8 cellular contexts compared by ENCODE assay signal in genomic region chr19:48169974-48170803, GRCh38. TPM values are rescaled to one million over a fixed set of nuclear protein-coding genes. Genes with fewer than 3 reads are reported as not detected.
A peak's percentile ranks its signal among the peaks of the same experiment; 100 is the strongest.
DNase-seq lines count a peak whose midpoint lies in the region; ATAC-seq and TF ChIP-seq lines count a peak whose summit lies in the region.

TSS of gene LIG1 (minus strand) at chr19:48170344. CDS start at chr19:48165566, 4,778 bp downstream.
TSS of gene ZSWIM9 (plus strand) at chr19:48170680. CDS start at chr19:48171803, 1,123 bp downstream.

- H3K36me3 ChIP-seq in PC-3 (ENCODE audit: low read depth, low read length): no peaks in the 10 kb centered on the region
- H3K36me3 ChIP-seq in mucosa of stomach (ENCODE audit: control insufficient read depth, insufficient read depth, low read length): no peaks in the 10 kb centered on the region

- POLR2A ChIA-PET in PC-3 (lab: Charles Lee; ENCODE audit: unreplicated experiment): no interaction called here

- intact Hi-C loops in PC-3 (cut with micrococcal nuclease): no loop called here

- no peaks in the 10 kb centered on the region for H3K9me2 ChIP-seq in PC-3 (replicated peaks; ENCODE audit: low read length)

- H3K4me2 ChIP-seq in PC-3 (ENCODE audit: low read length): peak within 1 kb of the TSS; percentile 93

- H3K4me1 ChIP-seq in PC-3 (ENCODE audit: insufficient read depth, low read length) (peaks cover 10% of the 10 kb centered on the region; the same call in 1 of the 2 replicates), mucosa of stomach (ENCODE audit: control insufficient read depth, insufficient read depth, low read length) (peaks cover 6% of the 10 kb centered on the region)

- H3K27ac ChIP-seq in PC-3 (ENCODE audit: low read length): peak within 1 kb of the TSS; percentile 72

- peak within 1 kb of the TSS; percentile 95 for H3K9ac ChIP-seq in PC-3 (ENCODE audit: low read length)
- H3K9ac ChIP-seq in mucosa of stomach (ENCODE audit: low read length): peak within 1 kb of the TSS; percentile 71

- H3K9me3 ChIP-seq in PC-3 (ENCODE audit: low read length) (no peaks in the 10 kb centered on the region), mucosa of stomach (ENCODE audit: control insufficient read depth, low read length) (no peaks in the 10 kb centered on the region)

- peaks cover 35% of the 10 kb centered on the region for H3K79me2 ChIP-seq in PC-3 (ENCODE audit: low read length)

- peak; percentile 79 for ATAC-seq in GM21576 (IDR thresholded peaks at IDR 0.05; ENCODE audit: unreplicated experiment)
- ATAC-seq in PC-3: peak; percentile 94

- DNase-seq in DMS153 treated with DMSO at 0.1 percent for 48 hours (lab: John Stamatoyannopoulos, UW; ENCODE audit: unreplicated experiment) (peak; percentile 87), PC-3 (peak; percentile 88), epithelial cell of proximal tubule (ENCODE audit: low read depth) (peak; percentile 27)
- DNase-seq in Jurkat, Clone E6-1 (ENCODE audit: low read depth, low spot score): peak; percentile 90
- DNase-seq in activated T-cell treated with anti-CD3 and anti-CD28 coated beads, Interleukin-2, amount 50 U/mL, for 1 hour: peak; percentile 94
- peak; percentile 92 for DNase-seq in stimulated activated CD8-positive, alpha-beta memory T cell treated with anti-CD3 and anti-CD28 coated beads, Interleukin-4, amount 100 ng/mL, for 48 hours

- no TSS peak for BruUV-seq in PC-3 (replicated peaks; lab: Mats Ljungman, UMichigan)

- TF ChIP-seq CTCF in PC-3 (conservative IDR thresholded peaks at IDR 0.05; ENCODE audit: low read depth, low read length): no peak
- peak; percentile 18 for TF ChIP-seq CTCF in epithelial cell of proximal tubule (conservative IDR thresholded peaks at IDR 0.05; ENCODE audit: low read depth, low read length)

- H4K20me1 ChIP-seq in PC-3 (ENCODE audit: low read length): peaks cover 12% of the 10 kb centered on the region; the same call in 1 of the 2 replicates

- no peaks in the 10 kb centered on the region for H3F3A ChIP-seq in PC-3 (ENCODE audit: low read length, unreplicated experiment)

- CTCF ChIA-PET in PC-3 (lab: Charles Lee): interaction anchor here (0.6 kb wide), 1 partner anchor 67 kb away, joined by 9 read pairs; no protein-coding TSS in a partner anchor

- H3K27me3 ChIP-seq in PC-3 (ENCODE audit: low read length) (no peaks in the 10 kb centered on the region), mucosa of stomach (ENCODE audit: control insufficient read depth, insufficient read depth, low read length) (no peaks in the 10 kb centered on the region)

- H2AFZ ChIP-seq in PC-3 (ENCODE audit: low read length): peak within 1 kb of the TSS; percentile 98

- peak within 1 kb of the TSS; percentile 92 for H3K4me3 ChIP-seq in Jurkat, Clone E6-1 (ENCODE audit: low read length)
- H3K4me3 ChIP-seq in PC-3 (ENCODE audit: low read length): peak within 1 kb of the TSS; percentile 99
- peak within 1 kb of the TSS; percentile 70 for H3K4me3 ChIP-seq in epithelial cell of proximal tubule (ENCODE audit: low read depth, low read length)
- H3K4me3 ChIP-seq in mucosa of stomach (ENCODE audit: low read length): peak within 1 kb of the TSS; percentile 82

RNA-seq across cellular contexts. Expression of gene LIG1, which starts in this region (rescaled TPM):
- 227 TPM for polyA plus RNA-seq in Jurkat, Clone E6-1 (2012; ENCODE audit: insufficient read depth, insufficient read length)
- total RNA-seq in PC-3 (2014; rRNA removed): 67.5 and 85.1 TPM in 2 replicates
- 77.4 and 81.9 TPM in 2 replicates for total RNA-seq in epithelial cell of proximal tubule

RNA-seq across cellular contexts. Expression of gene ZSWIM9, which starts in this region (rescaled TPM):
- polyA plus RNA-seq in Jurkat, Clone E6-1 (2012; ENCODE audit: insufficient read depth, insufficient read length): 9.0 TPM
- total RNA-seq in PC-3 (2014; rRNA removed) (1.8 and 2.6 TPM in 2 replicates), epithelial cell of proximal tubule (1.6 and 2.8 TPM in 2 replicates)

Comparison
In these comparisons a context has a peak if more than half of its experiments do, and no peak if none do; other contexts are left out.
1. Peak in every context shown above with its lines: DNase-seq, ATAC-seq, H3K4me3 ChIP-seq and H3K27ac ChIP-seq.
2. DNase-seq: peak in every context shown above with its lines; median percentile 94 in activated T-cell treated with anti-CD3 and anti-CD28 coated beads, Interleukin-2, amount 50 U/mL, for 1 hour; 92 in stimulated activated CD8-positive, alpha-beta memory T cell treated with anti-CD3 and anti-CD28 coated beads, Interleukin-4, amount 100 ng/mL, for 48 hours; 90 in Jurkat, Clone E6-1; 88 in PC-3; 87 in DMS153 treated with DMSO at 0.1 percent for 48 hours; 27 in epithelial cell of proximal tubule.